Comparison of ENCODE assay signal across 25 cellular contexts in genomic region chr6:136969433-136969832, GRCh38. TPM values are rescaled to one million over a fixed set of nuclear protein-coding genes. Genes with fewer than 3 reads are reported as not detected.
DNase-seq lines count a peak whose midpoint lies in the region; ATAC-seq, FAIRE-seq and TF ChIP-seq lines count a peak whose summit lies in the region.
"Had no signal": no experiment of that assay in that cellular context is flagged by ENCODE, and none has a peak within 500 bp of the region (broad histone marks: within the 10 kb centered on the region; RNA-seq: fewer than 3 reads in every experiment).

No MANE protein-coding gene starts in this region.

- FAIRE-seq in kidney (lab: Jason Lieb, UNC) = no peak
- FAIRE-seq: astrocyte, endothelial cell of umbilical vein had no signal

- peak; percentile 9 for ATAC-seq in activated T-helper 17 cell treated with anti-CD3 and anti-CD28 coated beads, Interleukin-2, amount 50 U/mL, for 72 hours (replicated peaks)
- ATAC-seq in right cardiac atrium = peak in 1 of 2 donors; percentile 17
- ATAC-seq: gastrocnemius medialis, left lung had no signal

- 66% methylated on average over 5 of the region's 5 CpGs for WGBS in right cardiac atrium
- 90% methylated on average over 5 of the region's 5 CpGs for WGBS in suprapubic skin

- TF ChIP-seq POLR2A in suprapubic skin (IDR thresholded peaks at IDR 0.05) = no peak

- no peaks in the 10 kb centered on the region for H3K4me1 Mint-ChIP-seq in activated T-helper 17 cell treated with anti-CD3 and anti-CD28 coated beads, Interleukin-2, amount 50 U/mL, for 72 hours

- peaks cover 12% of the 10 kb centered on the region for H3K27me3 Mint-ChIP-seq in activated T-helper 17 cell treated with anti-CD3 and anti-CD28 coated beads, Interleukin-2, amount 50 U/mL, for 72 hours

- TF ChIP-seq CTCF in suprapubic skin (IDR thresholded peaks at IDR 0.05) (no peak), kidney (IDR thresholded peaks at IDR 0.05; ENCODE audit: borderline replicate concordance, extremely low read depth, insufficient read depth) (no peak)

- peaks cover 2% of the 10 kb centered on the region for H3K4me1 ChIP-seq in right cardiac atrium (ENCODE audit: control insufficient read depth, insufficient read depth, low read length)
- peaks cover 17% of the 10 kb centered on the region for H3K4me1 ChIP-seq in suprapubic skin
- no peaks in the 10 kb centered on the region for H3K4me1 ChIP-seq in kidney (ENCODE audit: control insufficient read depth in 1 of 2, insufficient read depth in 1 of 2, low read depth in 1 of 2, low read length in 2 of 2)
- H3K4me1 ChIP-seq: gastrocnemius medialis, left lung had no signal

- H3K4me3 ChIP-seq in right cardiac atrium (ENCODE audit: low read length) = no peak overlapping the region
- H3K4me3 ChIP-seq in suprapubic skin = no peak overlapping the region
- no peak overlapping the region for H3K4me3 ChIP-seq in kidney (ENCODE audit: low read length in 2 of 2)
- H3K4me3 ChIP-seq: gastrocnemius medialis, left lung had no signal

- H3K9me3 Mint-ChIP-seq in activated T-helper 17 cell treated with anti-CD3 and anti-CD28 coated beads, Interleukin-2, amount 50 U/mL, for 72 hours = no peaks in the 10 kb centered on the region

- H3K4me3 Mint-ChIP-seq in activated T-helper 17 cell treated with anti-CD3 and anti-CD28 coated beads, Interleukin-2, amount 50 U/mL, for 72 hours = no peak overlapping the region

- H3K9ac ChIP-seq in kidney (ENCODE audit: low read length in 2 of 2) = no peak overlapping the region

- H3K27ac ChIP-seq in right cardiac atrium (ENCODE audit: low read length) (peak overlapping the region; percentile 24), suprapubic skin (peak overlapping the region; percentile 88), kidney (ENCODE audit: low read depth in 2 of 2, low read length in 2 of 2) (no peak overlapping the region)
- H3K27ac ChIP-seq: 22Rv1, gastrocnemius medialis, left lung had no signal

- intact Hi-C loops in right cardiac atrium (cut with DNase I) = no loop called here
- intact Hi-C loops in kidney (cut with DNase I) = no loop called here

- no peaks in the 10 kb centered on the region for H3K27me3 ChIP-seq in right cardiac atrium (ENCODE audit: control insufficient read depth, insufficient read depth)
- H3K27me3 ChIP-seq in suprapubic skin = no peaks in the 10 kb centered on the region
- H3K27me3 ChIP-seq: gastrocnemius medialis had no signal

- DNase-seq in DMS53 (lab: John Stamatoyannopoulos, UW) = peak; percentile 41
- no peak for DNase-seq in DMS53 treated with DMSO at 0.1 percent for 48 hours (lab: John Stamatoyannopoulos, UW; ENCODE audit: unreplicated experiment)
- DNase-seq in right cardiac atrium = no peak
- DNase-seq in suprapubic skin (ENCODE audit: low spot score in 2 of 2) = no peak
- no peak for DNase-seq in NCI-H2107 (lab: John Stamatoyannopoulos, UW)
- no peak for DNase-seq in kidney
- no peak for DNase-seq in NCI-H2196 (lab: John Stamatoyannopoulos, UW; ENCODE audit: unreplicated experiment)
- DNase-seq: activated CD4-positive, alpha-beta T cell treated with anti-CD3 and anti-CD28 coated beads, Interleukin-2, amount 50 U/mL, for 1 hour; activated naive CD4-positive, alpha-beta T cell treated with Interleukin-2 at 50 U/mL for 16 hours; cortex of kidney; gastrocnemius medialis; Kasumi-1; left lung; NCI-H2171 treated with DMSO at 0.1 percent for 48 hours; occipital lobe; stimulated activated CD4-positive, alpha-beta T cell treated with anti-CD3 and anti-CD28 coated beads, Interleukin-4, amount 100 ng/mL, for 24 hours; substantia nigra; T-helper 1 cell had no signal

- H3K27ac Mint-ChIP-seq in activated T-helper 17 cell treated with anti-CD3 and anti-CD28 coated beads, Interleukin-2, amount 50 U/mL, for 72 hours = no peak overlapping the region

- TF ChIP-seq EP300 in suprapubic skin (IDR thresholded peaks at IDR 0.05) = no peak

- H3K36me3 Mint-ChIP-seq in activated T-helper 17 cell treated with anti-CD3 and anti-CD28 coated beads, Interleukin-2, amount 50 U/mL, for 72 hours (ENCODE audit: low read depth) = no peaks in the 10 kb centered on the region

- H3K36me3 ChIP-seq in suprapubic skin (no peaks in the 10 kb centered on the region), kidney (ENCODE audit: control insufficient read depth in 1 of 2, insufficient read depth in 2 of 2, low read length in 2 of 2) (no peaks in the 10 kb centered on the region)
- H3K36me3 ChIP-seq: gastrocnemius medialis, left lung had no signal

- H3K9me3 ChIP-seq in right cardiac atrium (ENCODE audit: control insufficient read depth, low read length) (no peaks in the 10 kb centered on the region), suprapubic skin (no peaks in the 10 kb centered on the region), kidney (ENCODE audit: control insufficient read depth in 1 of 2, low read length in 2 of 2) (no peaks in the 10 kb centered on the region)
- H3K9me3 ChIP-seq: gastrocnemius medialis, left lung had no signal

RNA-seq across cellular contexts. Expression of gene SLC35D3, which starts 47.3 kb away (rescaled TPM):
- 1 to 10 TPM in 1 of 2 donors, not detected in 1; 1.9 TPM for total RNA-seq in activated T-helper 17 cell treated with anti-CD3 and anti-CD28 coated beads, Interleukin-2, amount 50 U/mL, for 72 hours
- total RNA-seq in right cardiac atrium = not detected
- 0.05 TPM for polyA plus RNA-seq in right cardiac atrium
- under 1 TPM in 1 of 4 donors, not detected in 3; 0.18 TPM for total RNA-seq in suprapubic skin
- not detected for total RNA-seq in kidney
- not detected for polyA plus RNA-seq in kidney (ENCODE audit: insufficient read depth, low read depth, low replicate concordance)
- total RNA-seq: astrocyte, endothelial cell of umbilical vein, gastrocnemius medialis, HT1080, occipital lobe, RPMI7951 had no signal
- polyA plus RNA-seq: BJ, endothelial cell of umbilical vein had no signal

Comparison
In these comparisons a context has a peak if more than half of its experiments do, and no peak if none do; other contexts are left out.
1. H3K27ac ChIP-seq: peak in right cardiac atrium (single experiment) and suprapubic skin (single experiment); none in kidney (0 of 2).